31 cellular contexts compared by ENCODE assay signal in the genomic region with DNA sequence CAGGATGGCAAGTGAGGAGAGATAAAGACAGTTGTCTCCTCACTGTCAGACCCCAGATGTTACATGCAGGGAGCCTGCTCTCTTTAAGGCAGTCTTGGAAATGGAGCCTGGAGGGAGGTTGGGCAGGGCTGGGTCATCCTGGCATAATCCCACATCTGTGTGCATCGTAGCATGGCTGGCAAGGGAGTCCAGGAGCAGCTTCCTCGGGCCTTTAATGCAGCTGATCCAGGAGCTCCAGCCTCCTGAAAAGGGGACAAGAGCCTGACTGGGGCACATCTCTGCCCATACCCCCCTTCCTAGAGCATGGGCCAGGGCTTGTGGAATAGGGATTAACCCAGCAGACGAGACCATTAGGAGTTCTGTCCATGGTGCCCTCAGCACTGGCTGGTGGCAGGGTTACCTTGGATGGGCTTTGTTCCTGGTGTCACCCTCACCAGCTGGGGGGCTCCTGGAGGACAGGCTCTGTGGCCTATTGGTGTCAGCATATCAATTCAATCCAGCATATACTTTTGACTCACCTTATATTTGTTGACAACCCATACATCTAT. TPM values are rescaled to one million over a fixed set of nuclear protein-coding genes. Genes with fewer than 3 reads are reported as not detected.
"Had no signal": no experiment of that assay in that cellular context is flagged by ENCODE, and none has a peak within 500 bp of the region (broad histone marks: within the 10 kb centered on the region; RNA-seq: fewer than 3 reads in every experiment).

No MANE protein-coding gene starts in this region.

- H3K9me3 ChIP-seq: ascending aorta, body of pancreas, SJCRH30 had no signal

- H3K36me3 ChIP-seq: ascending aorta had no signal

- H3K27me3 Mint-ChIP-seq: activated CD4-positive, alpha-beta memory T cell treated with anti-CD3 and anti-CD28 coated beads for 36 hours; activated CD4-positive, alpha-beta T cell treated with anti-CD3 and anti-CD28 coated beads, Interleukin-2, amount 10 ng/mL, durations not matched to agents 24 days and 14 days; activated naive CD8-positive, alpha-beta T cell treated with anti-CD3 and anti-CD28 coated beads, Interleukin-2, amount 50 U/mL, for 24 hours; IgD-negative memory B cell had no signal

- H3K4me2 ChIP-seq: KMS-11 had no signal

- H3K4me3 Mint-ChIP-seq: activated B cell treated with CpG ODN at 0.5 μM for 24 hours; activated CD4-positive, alpha-beta memory T cell treated with anti-CD3 and anti-CD28 coated beads for 36 hours; activated CD4-positive, alpha-beta T cell treated with anti-CD3 and anti-CD28 coated beads, Interleukin-2, amount 10 ng/mL, durations not matched to agents 24 days and 14 days; activated naive CD8-positive, alpha-beta T cell treated with anti-CD3 and anti-CD28 coated beads, Interleukin-2, amount 50 U/mL, for 24 hours; activated T-cell treated with anti-CD3 and anti-CD28 coated beads, Interleukin-2, amount 50 U/mL, for 4 hours; IgD-negative memory B cell; T-helper 1 cell treated with Interleukin-12 subunit alpha and Interleukin-12 subunit beta and Interleukin-4 antibody, amounts not matched to agents 30 μg/mL and 1 μg/mL, for 36 hours had no signal

- ATAC-seq: activated naive CD4-positive, alpha-beta T cell treated with anti-CD3 and anti-CD28 coated beads, Interleukin-2, amount 50 U/mL, for 72 hours; activated naive CD8-positive, alpha-beta T cell treated with anti-CD3 and anti-CD28 coated beads, Interleukin-2, amount 50 U/mL, for 24 hours; activated T-cell treated with anti-CD3 and anti-CD28 coated beads, Interleukin-2, amount 50 U/mL, for 4 hours; body of pancreas; Panc1; Right ventricle myocardium inferior had no signal

- H3K27ac Mint-ChIP-seq: activated B cell treated with CpG ODN at 0.5 μM for 24 hours; activated CD4-positive, alpha-beta memory T cell treated with anti-CD3 and anti-CD28 coated beads for 36 hours; activated CD4-positive, alpha-beta T cell treated with anti-CD3 and anti-CD28 coated beads, Interleukin-2, amount 10 ng/mL, durations not matched to agents 24 days and 14 days; activated naive CD4-positive, alpha-beta T cell treated with anti-CD3 and anti-CD28 coated beads, Interleukin-2, amount 50 U/mL, for 72 hours; activated naive CD8-positive, alpha-beta T cell treated with anti-CD3 and anti-CD28 coated beads, Interleukin-2, amount 50 U/mL, for 24 hours; IgD-negative memory B cell; T-helper 1 cell treated with Interleukin-12 subunit alpha and Interleukin-12 subunit beta and Interleukin-4 antibody, amounts not matched to agents 30 μg/mL and 1 μg/mL, for 36 hours had no signal

- H3K27ac ChIP-seq: ascending aorta, body of pancreas, KMS-11, SJCRH30 had no signal

- DNase-seq: activated B cell treated with CpG ODN at 0.5 μM for 24 hours; activated CD4-positive, alpha-beta memory T cell treated with anti-CD3 and anti-CD28 coated beads for 36 hours; activated CD4-positive, alpha-beta T cell treated with anti-CD3 and anti-CD28 coated beads for 1 hour; activated CD4-positive, alpha-beta T cell treated with anti-CD3 and anti-CD28 coated beads, Interleukin-2, amount 10 ng/mL, durations not matched to agents 24 days and 14 days; activated CD8-positive, alpha-beta memory T cell treated with anti-CD3 and anti-CD28 coated beads for 24 hours; activated effector memory CD4-positive, alpha-beta T cell treated with anti-CD3 and anti-CD28 coated beads, Interleukin-2, amount 50 U/mL, for 16 hours; activated naive CD4-positive, alpha-beta T cell treated with Interleukin-2 at 50 U/mL for 16 hours; activated naive CD8-positive, alpha-beta T cell treated with anti-CD3 and anti-CD28 coated beads, Interleukin-2, amount 50 U/mL, for 24 hours; activated T-cell treated with anti-CD3 and anti-CD28 coated beads, Interleukin-2, amount 50 U/mL, for 4 hours; amniotic stem cell; body of pancreas; MV-4-11; NCI-H1092 treated with DMSO at 0.1 percent for 48 hours; NCI-H1436; NCI-H1694 treated with DMSO at 0.1 percent for 48 hours; NCI-H2029 treated with DMSO at 0.1 percent for 48 hours; NCI-H510A treated with DMSO at 0.1 percent for 48 hours; NCI-H69; NK-92 treated with Interleukin-12 subunit alpha and Interleukin-12 subunit beta, amount 100 ng/mL, for 24 hours; OCI-M1; RPMI8226; SJCRH30; T-helper 9 cell had no signal

- H3K4me3 ChIP-seq: ascending aorta, body of pancreas, SJCRH30 had no signal

- H3K36me3 Mint-ChIP-seq: activated CD4-positive, alpha-beta memory T cell treated with anti-CD3 and anti-CD28 coated beads for 36 hours; activated naive CD4-positive, alpha-beta T cell treated with anti-CD3 and anti-CD28 coated beads, Interleukin-2, amount 50 U/mL, for 72 hours had no signal

- H3K4me1 ChIP-seq: body of pancreas had no signal

- H3K27me3 ChIP-seq: ascending aorta, body of pancreas, SJCRH30 had no signal

- H3K9ac ChIP-seq: KMS-11 had no signal

- H3K9me3 Mint-ChIP-seq: activated B cell treated with CpG ODN at 0.5 μM for 24 hours; activated CD4-positive, alpha-beta memory T cell treated with anti-CD3 and anti-CD28 coated beads for 36 hours; activated CD4-positive, alpha-beta T cell treated with anti-CD3 and anti-CD28 coated beads, Interleukin-2, amount 10 ng/mL, durations not matched to agents 24 days and 14 days; activated naive CD4-positive, alpha-beta T cell treated with anti-CD3 and anti-CD28 coated beads, Interleukin-2, amount 50 U/mL, for 72 hours; activated naive CD8-positive, alpha-beta T cell treated with anti-CD3 and anti-CD28 coated beads, Interleukin-2, amount 50 U/mL, for 24 hours; activated T-cell treated with anti-CD3 and anti-CD28 coated beads, Interleukin-2, amount 50 U/mL, for 4 hours; IgD-negative memory B cell; T-helper 1 cell treated with Interleukin-12 subunit alpha and Interleukin-12 subunit beta and Interleukin-4 antibody, amounts not matched to agents 30 μg/mL and 1 μg/mL, for 36 hours had no signal

- H3K4me1 Mint-ChIP-seq: activated B cell treated with CpG ODN at 0.5 μM for 24 hours; activated CD4-positive, alpha-beta T cell treated with anti-CD3 and anti-CD28 coated beads, Interleukin-2, amount 10 ng/mL, durations not matched to agents 24 days and 14 days; activated naive CD8-positive, alpha-beta T cell treated with anti-CD3 and anti-CD28 coated beads, Interleukin-2, amount 50 U/mL, for 24 hours; IgD-negative memory B cell had no signal

RNA-seq across cellular contexts. Expression of a gene that starts 34.9 kb away (rescaled TPM):
- total RNA-seq: activated B cell treated with CpG ODN at 0.5 μM for 24 hours; activated CD4-positive, alpha-beta memory T cell treated with anti-CD3 and anti-CD28 coated beads for 36 hours; activated CD4-positive, alpha-beta T cell treated with anti-CD3 and anti-CD28 coated beads, Interleukin-2, amount 10 ng/mL, durations not matched to agents 24 days and 14 days; activated naive CD4-positive, alpha-beta T cell treated with anti-CD3 and anti-CD28 coated beads, Interleukin-2, amount 50 U/mL, for 72 hours; activated T-cell treated with anti-CD3 and anti-CD28 coated beads, Interleukin-2, amount 50 U/mL, for 4 hours; ascending aorta; body of pancreas; MCF 10A; Right ventricle myocardium inferior; SJCRH30 had no signal
- polyA plus RNA-seq: IgD-negative memory B cell had no signal
